ENCODE assay signal across 18 cellular contexts in the genomic region with DNA sequence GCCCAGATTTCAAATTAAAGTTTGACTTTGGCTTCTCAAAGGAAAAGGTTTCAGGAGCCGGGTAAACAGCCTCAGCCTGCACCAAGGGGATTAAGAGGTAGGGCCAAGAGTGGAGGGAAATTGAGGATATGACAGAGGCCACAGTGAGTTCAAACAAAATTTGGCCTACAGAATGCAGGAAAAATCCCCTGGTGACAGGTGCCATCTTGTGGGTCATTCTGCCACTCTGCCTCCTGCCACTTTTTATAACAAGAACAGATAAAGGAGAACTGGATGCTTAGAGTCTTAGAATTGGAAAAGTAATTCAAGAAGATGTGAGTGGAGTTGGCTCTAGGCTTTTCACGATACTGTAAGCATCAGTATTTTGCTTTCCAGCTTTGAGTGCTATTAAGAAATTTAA.
DNase-seq lines count a peak whose midpoint lies in the region; ATAC-seq and TF ChIP-seq lines count a peak whose summit lies in the region.
"Had no signal": no experiment of that assay in that cellular context is flagged by ENCODE, and none has a peak within 500 bp of the region (broad histone marks: within the 10 kb centered on the region; RNA-seq: fewer than 3 reads in every experiment).

No MANE protein-coding gene starts in this region.

- intact Hi-C loops in left ventricle myocardium inferior (cut with micrococcal nuclease) (no loop called here), Right ventricle myocardium inferior (cut with DNase I) (loop anchor here (2.0 kb wide), 1 partner anchor 225 kb away; no protein-coding TSS in a partner anchor)

- no peaks in the 10 kb centered on the region for H3K36me3 ChIP-seq in left ventricle myocardium inferior

- no peak for ATAC-seq in Right ventricle myocardium inferior
- no peak for ATAC-seq in activated CD4-positive, CD25-positive, alpha-beta regulatory T cell treated with anti-CD3 and anti-CD28 coated beads, Interleukin-2, amount 50 U/mL, for 24 hours
- ATAC-seq in HG02885 (IDR thresholded peaks at IDR 0.05; ENCODE audit: poor library complexity, unreplicated experiment), result no peak
- no peak for ATAC-seq in GM18861 (IDR thresholded peaks at IDR 0.05; ENCODE audit: unreplicated experiment)
- ATAC-seq: activated CD4-positive, alpha-beta T cell treated with anti-CD3 and anti-CD28 coated beads for 36 hours had no signal

- H3K9me3 ChIP-seq in left ventricle myocardium inferior (replicated peaks), result no peaks in the 10 kb centered on the region

- no peak overlapping the region for H3K27ac ChIP-seq in left ventricle myocardium inferior (replicated peaks)
- H3K27ac ChIP-seq: PC-9, skin epidermis had no signal

- H3K4me3 ChIP-seq in left ventricle myocardium inferior (no peak overlapping the region), epithelial cell of esophagus (ENCODE audit: low read length) (no peak overlapping the region)
- H3K4me3 ChIP-seq: PC-9, skin epidermis had no signal

- H3K4me1 ChIP-seq in left ventricle myocardium inferior, result no peaks in the 10 kb centered on the region

- TF ChIP-seq CTCF in left ventricle myocardium inferior (IDR thresholded peaks at IDR 0.05; ENCODE audit: borderline replicate concordance) (peak; percentile 45), epithelial cell of esophagus (IDR thresholded peaks at IDR 0.05; ENCODE audit: insufficient read depth, low read depth, low read length, missing control alignments) (peak; percentile 42)

- DNase-seq in left ventricle myocardium inferior (no peak), Right ventricle myocardium inferior (ENCODE audit: missing footprints) (no peak), NOMO-1 treated with dmso at 0.1 percent for 144 hours (lab: John Stamatoyannopoulos, UW; ENCODE audit: unreplicated experiment) (peak; percentile 11), epithelial cell of esophagus (ENCODE audit: low read depth) (peak; percentile 32), DMS79 (lab: John Stamatoyannopoulos, UW) (no peak)
- DNase-seq: activated CD4-positive, alpha-beta T cell treated with anti-CD3 and anti-CD28 coated beads for 36 hours; DMS 273 treated with DMSO at 0.1 percent for 48 hours; effector memory CD4-positive, alpha-beta T cell; H9; Kasumi-1; mesenchymal stem cell; PC-9; stimulated activated naive CD4-positive, alpha-beta T cell treated with Interleukin-2 at 50 U/mL for 16 hours; T-helper 1 cell had no signal

- H3K27me3 ChIP-seq in left ventricle myocardium inferior (ENCODE audit: low read depth), result peaks cover 49% of the 10 kb centered on the region

Comparison
In these comparisons a context has a peak if more than half of its experiments do, and no peak if none do; other contexts are left out.
1. DNase-seq: peak in NOMO-1 treated with dmso at 0.1 percent for 144 hours (single experiment) and epithelial cell of esophagus (single experiment); none in left ventricle myocardium inferior (single experiment), Right ventricle myocardium inferior (single experiment) and DMS79 (single experiment).